In genomic region chr1:231162300-231162969, GRCh38 we compare ENCODE assay signal across 9 cellular contexts. TPM values are rescaled to one million over a fixed set of nuclear protein-coding genes. Genes with fewer than 3 reads are reported as not detected.
DNase-seq lines count a peak whose midpoint lies in the region; ATAC-seq and TF ChIP-seq lines count a peak whose summit lies in the region.
"Had no signal": no experiment of that assay in that cellular context is flagged by ENCODE, and none has a peak within 500 bp of the region (broad histone marks: within the 10 kb centered on the region; RNA-seq: fewer than 3 reads in every experiment).

No MANE protein-coding gene starts in this region.

- 3% methylated on average over 20 to 35 of the region's 71 CpGs for WGBS in lower leg skin, 2 donors

- H3K4me3 ChIP-seq in GM08714 (ENCODE audit: low read length) (peak overlapping the region; percentile 14; the same call in 1 of the 2 replicates), skeletal muscle cell (ENCODE audit: low read depth, low read length) (peak overlapping the region; percentile 38), lower leg skin (ENCODE audit: low read depth, poor library complexity, severe bottlenecking) (no peak overlapping the region)

- no peaks in the 10 kb centered on the region for H3K9me3 Mint-ChIP-seq in activated naive CD4-positive, alpha-beta T cell treated with anti-CD3 and anti-CD28 coated beads, Interleukin-2, amount 50 U/mL, for 72 hours
- H3K9me3 Mint-ChIP-seq: natural killer cell had no signal

- TF ChIP-seq CTCF in lower leg skin (IDR thresholded peaks at IDR 0.05): no peak

- no peak overlapping the region for H3K27ac Mint-ChIP-seq in activated naive CD4-positive, alpha-beta T cell treated with anti-CD3 and anti-CD28 coated beads, Interleukin-2, amount 50 U/mL, for 72 hours
- H3K27ac Mint-ChIP-seq: natural killer cell had no signal

- peak; percentile 76 for DNase-seq in NCI-H146 (lab: John Stamatoyannopoulos, UW)
- DNase-seq in activated naive CD4-positive, alpha-beta T cell treated with anti-CD3 and anti-CD28 coated beads, Interleukin-2, amount 50 U/mL, for 72 hours (ENCODE audit: low spot score in 2 of 2): peak in 1 of 2 donors; percentile 56
- DNase-seq in hepatic stellate cell (ENCODE audit: low spot score): peak; percentile 63
- DNase-seq in skeletal muscle cell (ENCODE audit: low read depth): no peak
- no peak for DNase-seq in lower leg skin (ENCODE audit: low spot score in 2 of 2)
- no peak for DNase-seq in cerebellar cortex (ENCODE audit: low spot score)
- DNase-seq: natural killer cell had no signal

- TF ChIP-seq POLR2A in lower leg skin (IDR thresholded peaks at IDR 0.05): no peak

- H3K36me3 Mint-ChIP-seq in activated naive CD4-positive, alpha-beta T cell treated with anti-CD3 and anti-CD28 coated beads, Interleukin-2, amount 50 U/mL, for 72 hours: peaks cover 0 to 10% of the 10 kb centered on the region in 2 donors
- H3K36me3 Mint-ChIP-seq: natural killer cell had no signal

- intact Hi-C loops in lower leg skin (cut with DNase I; ENCODE audit: low total_unique reads): no loop called here

- ATAC-seq in activated naive CD4-positive, alpha-beta T cell treated with anti-CD3 and anti-CD28 coated beads, Interleukin-2, amount 50 U/mL, for 72 hours: peak; percentile 20 to 77
- ATAC-seq in HG03378 (IDR thresholded peaks at IDR 0.05; ENCODE audit: unreplicated experiment): no peak

RNA-seq across cellular contexts. Expression of gene TRIM67, which starts 0.6 kb away (rescaled TPM):
- under 1 TPM in 1 of 2 donors, not detected in 1; 0.02 TPM for total RNA-seq in activated naive CD4-positive, alpha-beta T cell treated with anti-CD3 and anti-CD28 coated beads, Interleukin-2, amount 50 U/mL, for 72 hours
- under 1 TPM in 2 of 4 donors, not detected in 2; 0.03 to 0.29 TPM for total RNA-seq in lower leg skin
- total RNA-seq: natural killer cell had no signal

Comparison
In these comparisons a context has a peak if more than half of its experiments do, and no peak if none do; other contexts are left out.
1. DNase-seq: peak in NCI-H146 (single experiment) and hepatic stellate cell (single experiment); none in skeletal muscle cell (single experiment), lower leg skin (0 of 2) and cerebellar cortex (single experiment).